20 cellular contexts compared by ENCODE assay signal in genomic region chr2:128302744-128303067, GRCh38. TPM values are rescaled to one million over a fixed set of nuclear protein-coding genes. Genes with fewer than 3 reads are reported as not detected.
DNase-seq lines count a peak whose midpoint lies in the region; ATAC-seq and TF ChIP-seq lines count a peak whose summit lies in the region.
"Had no signal": no experiment of that assay in that cellular context is flagged by ENCODE, and none has a peak within 500 bp of the region (broad histone marks: within the 10 kb centered on the region; RNA-seq: fewer than 3 reads in every experiment).

No MANE protein-coding gene starts in this region.

- H3K9ac ChIP-seq in duodenal mucosa (ENCODE audit: low read depth in 1 of 2, low read length in 2 of 2), result no peak overlapping the region

- no peak overlapping the region for H3K4me3 ChIP-seq in left ventricle myocardium inferior
- H3K4me3 ChIP-seq in duodenal mucosa (ENCODE audit: low read depth in 1 of 2, low read length in 2 of 2), result no peak overlapping the region
- no peak overlapping the region for H3K4me3 ChIP-seq in transverse colon
- H3K4me3 ChIP-seq: A549, thoracic aorta had no signal

- no peak overlapping the region for H3K27ac ChIP-seq in left ventricle myocardium inferior (replicated peaks)
- peak overlapping the region; percentile 3 for H3K27ac ChIP-seq in duodenal mucosa (ENCODE audit: low read depth, low read length)
- peak overlapping the region; percentile 67 to 92 (median 76) for H3K27ac ChIP-seq in transverse colon
- H3K27ac ChIP-seq: foreskin keratinocyte had no signal

- intact Hi-C loops in left ventricle myocardium superior (cut with micrococcal nuclease), result no loop called here
- intact Hi-C loops in left ventricle myocardium inferior (cut with micrococcal nuclease), result no loop called here
- intact Hi-C loops in transverse colon (cut with DNase I; ENCODE audit: low total_unique reads), result no loop called here

- H3K36me3 ChIP-seq in left ventricle myocardium inferior (no peaks in the 10 kb centered on the region), duodenal mucosa (ENCODE audit: control insufficient read depth in 1 of 2, insufficient read depth in 2 of 2, low read length in 2 of 2) (no peaks in the 10 kb centered on the region), transverse colon (no peaks in the 10 kb centered on the region)
- H3K36me3 ChIP-seq: thoracic aorta had no signal

- H3K9me3 ChIP-seq in left ventricle myocardium inferior (replicated peaks) (no peaks in the 10 kb centered on the region), duodenal mucosa (ENCODE audit: control insufficient read depth in 1 of 2, low read length in 2 of 2) (no peaks in the 10 kb centered on the region), transverse colon (no peaks in the 10 kb centered on the region)
- H3K9me3 ChIP-seq: A549, thoracic aorta had no signal

- peaks cover 3% of the 10 kb centered on the region for H3K36me3 Mint-ChIP-seq in neural crest cell (ENCODE audit: low read depth)

- ATAC-seq in left ventricle myocardium superior, result no peak
- ATAC-seq in HG02588 (IDR thresholded peaks at IDR 0.05; ENCODE audit: unreplicated experiment), result no peak
- ATAC-seq in HG02571 (IDR thresholded peaks at IDR 0.05; ENCODE audit: unreplicated experiment), result no peak
- ATAC-seq: A549, foreskin keratinocyte had no signal

- in situ Hi-C loops in transverse colon (cut with MboI; ENCODE audit: low pct_ligation_motif_present in 1 of 4, low pct_unique_long_range_greater_than_20kb in 1 of 4, low sequenced_read_pairs in 3 of 4), result no loop called here

- no peaks in the 10 kb centered on the region for H3K9me3 Mint-ChIP-seq in neural crest cell
- H3K9me3 Mint-ChIP-seq: activated CD4-positive, alpha-beta T cell treated with anti-CD3 and anti-CD28 coated beads, Interleukin-2, amount 10 ng/mL, durations not matched to agents 24 days and 14 days; CD4-positive, alpha-beta T cell had no signal

- no peak for TF ChIP-seq CTCF in left ventricle myocardium inferior (IDR thresholded peaks at IDR 0.05; ENCODE audit: borderline replicate concordance)
- TF ChIP-seq CTCF in neural crest cell (conservative IDR thresholded peaks at IDR 0.05), result no peak
- TF ChIP-seq CTCF in transverse colon (IDR thresholded peaks at IDR 0.05), result no peak

- 81 to 82% methylated on average over 4 to 8 of the region's 8 CpGs for whole genome bisulfite sequencing in transverse colon (ENCODE audit: low coverage in 1 of 2), 2 donors

- no peaks in the 10 kb centered on the region for H3K27me3 ChIP-seq in left ventricle myocardium inferior (ENCODE audit: low read depth)
- no peaks in the 10 kb centered on the region for H3K27me3 ChIP-seq in duodenal mucosa (ENCODE audit: control insufficient read depth in 1 of 2, insufficient read depth in 2 of 2, low read length in 2 of 2)
- no peaks in the 10 kb centered on the region for H3K27me3 ChIP-seq in transverse colon
- H3K27me3 ChIP-seq: foreskin keratinocyte had no signal

- H3K27ac Mint-ChIP-seq in neural crest cell (ENCODE audit: unreplicated experiment), result peak overlapping the region; percentile 9
- H3K27ac Mint-ChIP-seq: activated CD4-positive, alpha-beta T cell treated with anti-CD3 and anti-CD28 coated beads, Interleukin-2, amount 10 ng/mL, durations not matched to agents 24 days and 14 days; CD4-positive, alpha-beta T cell had no signal

- DNase-seq in left ventricle myocardium superior (peak; percentile 16), left ventricle myocardium inferior (no peak), neural crest cell (ENCODE audit: low read depth, low spot score) (no peak), transverse colon (no peak)
- DNase-seq in stimulated activated CD4-positive, alpha-beta T cell treated with anti-CD3 and anti-CD28 coated beads, Interleukin-12 subunit alpha, Interleukin-12 subunit beta, amount 100 ng/mL, for 4 hours, result no peak
- DNase-seq: activated CD4-positive, alpha-beta T cell treated with anti-CD3 and anti-CD28 coated beads, Interleukin-2, amount 10 ng/mL, durations not matched to agents 24 days and 14 days; activated naive CD4-positive, alpha-beta T cell; anterior cingulate cortex; CD4-positive, alpha-beta T cell; DMS53; foreskin keratinocyte; MM.1S; NCI-H1694; nucleus accumbens; stimulated activated CD4-positive, alpha-beta T cell treated with anti-CD3 and anti-CD28 coated beads, Interleukin-2, amount 100 ng/mL, for 48 hours had no signal

- no peak for TF ChIP-seq POLR2A in transverse colon (IDR thresholded peaks at IDR 0.05)

- H3K27me3 Mint-ChIP-seq in neural crest cell (ENCODE audit: low read depth), result no peaks in the 10 kb centered on the region
- H3K27me3 Mint-ChIP-seq: activated CD4-positive, alpha-beta T cell treated with anti-CD3 and anti-CD28 coated beads, Interleukin-2, amount 10 ng/mL, durations not matched to agents 24 days and 14 days; CD4-positive, alpha-beta T cell had no signal

- H3K4me1 ChIP-seq in left ventricle myocardium inferior (peaks cover 53% of the 10 kb centered on the region), duodenal mucosa (ENCODE audit: control insufficient read depth in 1 of 2, insufficient read depth in 2 of 2, low read length in 2 of 2) (peaks cover 41 to 65% of the 10 kb centered on the region in 2 donors), transverse colon (peaks cover 42 to 57% (median 47%) of the 10 kb centered on the region in 4 donors)

- no peak for TF ChIP-seq EP300 in transverse colon (IDR thresholded peaks at IDR 0.05; ENCODE audit: low read depth)

- no peak overlapping the region for H3K4me3 Mint-ChIP-seq in neural crest cell
- H3K4me3 Mint-ChIP-seq: activated CD4-positive, alpha-beta T cell treated with anti-CD3 and anti-CD28 coated beads, Interleukin-2, amount 10 ng/mL, durations not matched to agents 24 days and 14 days; CD4-positive, alpha-beta T cell had no signal

- H3K4me1 Mint-ChIP-seq in neural crest cell, result peaks cover 16% of the 10 kb centered on the region
- H3K4me1 Mint-ChIP-seq: activated CD4-positive, alpha-beta T cell treated with anti-CD3 and anti-CD28 coated beads, Interleukin-2, amount 10 ng/mL, durations not matched to agents 24 days and 14 days had no signal

RNA-seq across cellular contexts. Expression of gene HS6ST1, which starts 16.0 kb away (rescaled TPM):
- 35.2 TPM for total RNA-seq in left ventricle myocardium superior
- 26.7 TPM for total RNA-seq in left ventricle myocardium inferior
- total RNA-seq in neural crest cell, result 39.8 and 40.3 TPM in 2 replicates
- total RNA-seq in transverse colon, result 10 to 100 TPM; 16.1 to 38.6 (median 26.5) TPM
